In the genomic region with DNA sequence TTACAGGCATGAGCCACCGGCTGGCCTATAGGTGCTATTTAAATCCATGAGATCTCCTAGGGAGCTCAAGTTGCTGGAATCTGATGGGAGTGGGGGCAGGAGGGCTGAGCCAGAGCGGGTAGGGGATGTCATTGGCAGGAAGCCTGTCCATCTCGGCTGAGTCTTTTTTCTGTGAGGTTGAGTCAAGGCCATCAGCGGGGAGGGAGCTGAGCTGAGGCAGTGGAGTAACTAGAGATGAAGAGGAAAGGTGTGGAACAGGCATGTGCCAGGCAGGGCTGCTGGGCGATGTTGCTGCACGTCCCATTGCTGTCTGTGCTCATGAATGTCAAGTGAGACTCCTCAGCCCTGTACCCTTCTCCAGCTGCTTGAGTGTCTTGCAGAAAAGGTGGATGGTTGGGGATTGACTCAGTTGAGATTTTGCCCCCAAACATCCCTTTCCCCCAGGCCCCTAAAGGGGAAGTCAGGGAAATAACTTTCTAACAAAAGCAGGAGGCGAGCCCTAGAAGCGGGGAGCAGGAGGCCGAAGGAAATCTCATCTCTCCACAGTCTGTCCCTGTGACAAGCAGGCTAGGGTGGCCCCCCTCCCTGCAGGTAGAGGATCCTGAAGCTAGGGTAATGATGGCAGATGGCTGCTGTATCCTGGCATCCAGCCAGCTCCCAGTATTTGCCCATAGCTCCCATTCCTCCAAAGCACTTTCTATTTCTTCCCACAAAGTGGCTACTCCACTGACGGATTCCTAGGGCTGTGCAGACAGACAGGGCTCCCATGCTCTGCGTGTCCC, we compare ENCODE assay signal across 1 cellular context.
TF ChIP-seq lines count a peak whose summit lies in the region.

No MANE protein-coding gene starts in this region.

TF ChIP-seq in K562, 482 proteins besides CTCF, POLR2A, EP300 and RAD21:
- TF ChIP-seq, protein P1, sequence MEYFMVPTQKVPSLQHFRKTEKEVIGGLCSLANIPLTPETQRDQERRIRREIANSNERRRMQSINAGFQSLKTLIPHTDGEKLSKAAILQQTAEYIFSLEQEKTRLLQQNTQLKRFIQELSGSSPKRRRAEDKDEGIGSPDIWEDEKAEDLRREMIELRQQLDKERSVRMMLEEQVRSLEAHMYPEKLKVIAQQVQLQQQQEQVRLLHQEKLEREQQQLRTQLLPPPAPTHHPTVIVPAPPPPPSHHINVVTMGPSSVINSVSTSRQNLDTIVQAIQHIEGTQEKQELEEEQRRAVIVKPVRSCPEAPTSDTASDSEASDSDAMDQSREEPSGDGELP (CRISPR knock-in tag; IDR thresholded peaks at IDR 0.05; ENCODE audit: borderline replicate concordance) = 0 out of 2 replicates have a peak, but pooled peaks have one; percentile 15
- TF ChIP-seq BACH1 (tag; IDR thresholded peaks at IDR 0.05) (no peak), NFIC (IDR thresholded peaks at IDR 0.05) (peak; percentile 85)
